8 cellular contexts compared by ENCODE assay signal in genomic region chr17:41918392-41919164, GRCh38. TPM values are rescaled to one million over a fixed set of nuclear protein-coding genes. Genes with fewer than 3 reads are reported as not detected.
DNase-seq lines count a peak whose midpoint lies in the region; ATAC-seq and TF ChIP-seq lines count a peak whose summit lies in the region.

TSS of gene ACLY (minus strand) at chr17:41918951. CDS start at chr17:41913873, 5,078 bp downstream.

- no peaks in the 10 kb centered on the region for H3K36me3 ChIP-seq in hepatocyte (replicated peaks; ENCODE audit: insufficient read depth, low read depth)

- peak; percentile 63 for DNase-seq in NCI-H187 treated with DMSO at 0.1 percent for 48 hours (lab: John Stamatoyannopoulos, UW)
- peak; percentile 90 for DNase-seq in T-helper 9 cell
- peak; percentile 91 for DNase-seq in astrocyte of the cerebellum (ENCODE audit: low read depth)
- DNase-seq in hepatocyte (ENCODE audit: low spot score), result peak; percentile 100
- DNase-seq in retina, result peak; percentile 97
- no peak for DNase-seq in OCI-M2 (lab: John Stamatoyannopoulos, UW; ENCODE audit: unreplicated experiment)

- H3K9me3 ChIP-seq in hepatocyte (ENCODE audit: low read depth), result no peaks in the 10 kb centered on the region

- no peaks in the 10 kb centered on the region for H3K27me3 ChIP-seq in hepatocyte

- peaks cover 50% of the 10 kb centered on the region for H3K79me2 ChIP-seq in hepatocyte

- TF ChIP-seq CTCF in astrocyte of the cerebellum (IDR thresholded peaks at IDR 0.05; ENCODE audit: low read depth, low read length, missing control alignments) (no peak), hepatocyte (IDR thresholded peaks at IDR 0.05; ENCODE audit: poor library complexity) (no peak)

- H3K4me3 ChIP-seq in astrocyte of the cerebellum (ENCODE audit: low read depth, low read length) (peak within 1 kb of the TSS; percentile 93), hepatocyte (peak within 1 kb of the TSS; percentile 76)

- H4K20me1 ChIP-seq in hepatocyte (ENCODE audit: insufficient read depth, poor library complexity, severe bottlenecking), result peaks cover 41% of the 10 kb centered on the region

- peak within 1 kb of the TSS; percentile 86 for H3K27ac ChIP-seq in hepatocyte

- no peaks in the 10 kb centered on the region for H3K9me2 ChIP-seq in hepatocyte (replicated peaks; ENCODE audit: insufficient read depth)

- WGBS in hepatocyte (ENCODE audit: low lambda C conversion rate, missing lambda C conversion rate), result 0% methylated on average over 71 of the region's 73 CpGs

- in situ Hi-C loops in astrocyte of the cerebellum (cut with HindIII; ENCODE audit: low sequenced_read_pairs), result no loop called here

- ATAC-seq in GM18498 (IDR thresholded peaks at IDR 0.05; ENCODE audit: unreplicated experiment) (peak; percentile 96), HG02938 (IDR thresholded peaks at IDR 0.05; ENCODE audit: unreplicated experiment) (peak; percentile 74)

- peak within 1 kb of the TSS; percentile 48 for H2AFZ ChIP-seq in hepatocyte

- H3K4me2 ChIP-seq in hepatocyte, result peak within 1 kb of the TSS; percentile 90

- H3K4me1 ChIP-seq in hepatocyte (ENCODE audit: insufficient read depth), result peaks cover 49% of the 10 kb centered on the region

RNA-seq across cellular contexts. Expression of gene ACLY, which starts in this region (rescaled TPM):
- 157 and 167 TPM in 2 replicates for total RNA-seq in hepatocyte
- 82.1 and 101 TPM in 2 replicates for polyA plus RNA-seq in hepatocyte
